Comparison of ENCODE assay signal across 8 cellular contexts in genomic region chrX:153926863-153927685, GRCh38. TPM values are rescaled to one million over a fixed set of nuclear protein-coding genes. Genes with fewer than 3 reads are reported as not detected.
DNase-seq lines count a peak whose midpoint lies in the region; ATAC-seq and TF ChIP-seq lines count a peak whose summit lies in the region.

No MANE protein-coding gene starts in this region.

- H3K4me3 Mint-ChIP-seq in CD4-positive, alpha-beta memory T cell, result peak overlapping the region; percentile 89 to 94 (median 92)
- H3K4me3 Mint-ChIP-seq in activated naive CD8-positive, alpha-beta T cell treated with anti-CD3 and anti-CD28 coated beads, Interleukin-2, amount 10 ng/mL, durations not matched to agents 7 days and 5 days, result peak overlapping the region; percentile 90

- peaks cover 10 to 73% (median 55%) of the 10 kb centered on the region in 4 donors for H3K4me1 Mint-ChIP-seq in CD4-positive, alpha-beta memory T cell
- H3K4me1 Mint-ChIP-seq in activated naive CD8-positive, alpha-beta T cell treated with anti-CD3 and anti-CD28 coated beads, Interleukin-2, amount 10 ng/mL, durations not matched to agents 7 days and 5 days, result peaks cover 20% of the 10 kb centered on the region

- H3K4me2 ChIP-seq in SK-N-SH, result peak overlapping the region; percentile 99

- H3K27me3 Mint-ChIP-seq in CD4-positive, alpha-beta memory T cell, result no peaks in the 10 kb centered on the region
- no peaks in the 10 kb centered on the region for H3K27me3 Mint-ChIP-seq in activated naive CD8-positive, alpha-beta T cell treated with anti-CD3 and anti-CD28 coated beads, Interleukin-2, amount 10 ng/mL, durations not matched to agents 7 days and 5 days

- no peaks in the 10 kb centered on the region for H3K9me3 ChIP-seq in CD4-positive, alpha-beta memory T cell (ENCODE audit: control insufficient read depth in 1 of 2, low read length in 2 of 2)
- no peaks in the 10 kb centered on the region for H3K9me3 ChIP-seq in SK-N-SH

- H4K20me1 ChIP-seq in SK-N-SH (ENCODE audit: insufficient read depth), result peaks cover 10% of the 10 kb centered on the region

- ATAC-seq in GM19467 (IDR thresholded peaks at IDR 0.05; ENCODE audit: unreplicated experiment), result peak; percentile 42
- ATAC-seq in activated naive CD8-positive, alpha-beta T cell treated with anti-CD3 and anti-CD28 coated beads, Interleukin-2, amount 10 ng/mL, durations not matched to agents 7 days and 5 days (ENCODE audit: low read depth), result peak; percentile 44

- H3K27ac Mint-ChIP-seq in CD4-positive, alpha-beta memory T cell, result peak overlapping the region; percentile 98 to 99 (median 99)
- H3K27ac Mint-ChIP-seq in activated naive CD8-positive, alpha-beta T cell treated with anti-CD3 and anti-CD28 coated beads, Interleukin-2, amount 10 ng/mL, durations not matched to agents 7 days and 5 days, result peak overlapping the region; percentile 98

- no peaks in the 10 kb centered on the region for H3K9me3 Mint-ChIP-seq in CD4-positive, alpha-beta memory T cell
- H3K9me3 Mint-ChIP-seq in activated naive CD8-positive, alpha-beta T cell treated with anti-CD3 and anti-CD28 coated beads, Interleukin-2, amount 10 ng/mL, durations not matched to agents 7 days and 5 days, result no peaks in the 10 kb centered on the region

- H3K27me3 ChIP-seq in CD4-positive, alpha-beta memory T cell (ENCODE audit: insufficient read depth, low read length), result no peaks in the 10 kb centered on the region
- H3K27me3 ChIP-seq in SK-N-SH (ENCODE audit: insufficient read depth), result peaks cover 5% of the 10 kb centered on the region; the same call in 1 of the 2 replicates

- H3K36me3 Mint-ChIP-seq in CD4-positive, alpha-beta memory T cell, result peaks cover 5 to 34% of the 10 kb centered on the region in 2 donors
- peaks cover 26% of the 10 kb centered on the region for H3K36me3 Mint-ChIP-seq in activated naive CD8-positive, alpha-beta T cell treated with anti-CD3 and anti-CD28 coated beads, Interleukin-2, amount 10 ng/mL, durations not matched to agents 7 days and 5 days

- H3K9ac ChIP-seq in SK-N-SH, result peak overlapping the region; percentile 99

- peak overlapping the region; percentile 57 to 72 for H3K4me3 ChIP-seq in CD4-positive, alpha-beta memory T cell (ENCODE audit: low read length in 2 of 2)
- H3K4me3 ChIP-seq in SK-N-SH (ENCODE audit: low read depth in 2 of 2, low read length in 1 of 2) (peak overlapping the region; percentile 71 to 94), iPS-11a (ENCODE audit: low read depth, low read length) (peak overlapping the region; percentile 41)

- H2AFZ ChIP-seq in SK-N-SH (ENCODE audit: low read depth), result peak overlapping the region; percentile 57; the same call in 1 of the 2 replicates

- CTCF ChIA-PET in CD4-positive, alpha-beta memory T cell (lab: Charles Lee; ENCODE audit: partially characterized antibody), result interaction anchor here (0.7 to 14.9 kb wide), 8 partner anchors 10 to 134 kb away, joined by 3 to 290 read pairs (median 5); partner anchors contain the start of genes HCFC1 and RENBP
- CTCF ChIA-PET in SK-N-SH (lab: Yijun Ruan, JAX), result interaction anchor here (1.1 to 16.7 kb wide), 9 partner anchors 10 to 163 kb away, joined by 3 to 271 read pairs (median 3); partner anchors contain the start of genes PLXNB3 and RENBP

- H3K36me3 ChIP-seq in CD4-positive, alpha-beta memory T cell (ENCODE audit: insufficient read depth, low read length), result peaks cover 3% of the 10 kb centered on the region
- peaks cover 5 to 26% of the 10 kb centered on the region in 2 experiments for H3K36me3 ChIP-seq in SK-N-SH (replicated peaks in 1 of 2; ENCODE audit: control insufficient read depth in 1 of 2, insufficient read depth in 2 of 2, low read length in 1 of 2)

- POLR2A ChIA-PET in CD4-positive, alpha-beta memory T cell (lab: Charles Lee; ENCODE audit: partially characterized antibody), result interaction anchor here (0.6 to 20.6 kb wide), 29 partner anchors 8 to 600 kb away, joined by 3 to 447 read pairs (median 4); partner anchors contain the start of genes AVPR2, HCFC1, IDH3G and IRAK1
- POLR2A ChIA-PET in SK-N-SH (lab: Yijun Ruan, JAX), result interaction anchor here (0.6 to 1.7 kb wide), 11 partner anchors 13 to 500 kb away, joined by 3 to 9 read pairs (median 3); partner anchors contain the start of gene RENBP
- POLR2A ChIA-PET in activated naive CD8-positive, alpha-beta T cell treated with anti-CD3 and anti-CD28 coated beads, Interleukin-2, amount 10 ng/mL, durations not matched to agents 7 days and 5 days (lab: Charles Lee), result interaction anchor here (1.1 to 9.1 kb wide), 11 partner anchors 9 to 200 kb away, joined by 4 to 185 read pairs (median 10); partner anchors contain the start of genes HCFC1, IDH3G, NAA10 and RENBP

- DNase-seq in CD4-positive, alpha-beta memory T cell, result peak; percentile 84 to 92 (median 87)
- DNase-seq in LHCN-M2 (ENCODE audit: low read depth) (peak; percentile 74), SK-N-SH (peak; percentile 69), posterior vena cava (ENCODE audit: low spot score) (no peak)
- DNase-seq in activated naive CD8-positive, alpha-beta T cell treated with anti-CD3 and anti-CD28 coated beads, Interleukin-2, amount 10 ng/mL, durations not matched to agents 7 days and 5 days, result peak; percentile 75
- DNase-seq in stimulated activated CD4-positive, alpha-beta T cell treated with anti-CD3 and anti-CD28 coated beads, Interleukin-12 subunit alpha, Interleukin-12 subunit beta, amount 100 ng/mL, for 4 hours, result peak; percentile 61

- peak overlapping the region; percentile 98 for H3K27ac ChIP-seq in CD4-positive, alpha-beta memory T cell (ENCODE audit: low read depth, low read length)
- peak overlapping the region; percentile 97 for H3K27ac ChIP-seq in SK-N-SH (ENCODE audit: low read depth in 2 of 2, low read length in 1 of 2)

- peaks cover 29% of the 10 kb centered on the region for H3K4me1 ChIP-seq in CD4-positive, alpha-beta memory T cell (ENCODE audit: insufficient read depth, low read length)
- H3K4me1 ChIP-seq in SK-N-SH (ENCODE audit: control insufficient read depth in 1 of 2, insufficient read depth in 2 of 2, low read depth in 1 of 2, low read length in 1 of 2), result peaks cover 0 to 60% of the 10 kb centered on the region in 2 experiments; a peak in 1 of 4 replicates

- H3K79me2 ChIP-seq in SK-N-SH (ENCODE audit: insufficient read depth), result peaks cover 8% of the 10 kb centered on the region; the same call in 1 of the 2 replicates

- TF ChIP-seq RAD21 in SK-N-SH (IDR thresholded peaks at IDR 0.05; ENCODE audit: low read length), result no peak

- TF ChIP-seq CTCF in SK-N-SH (IDR thresholded peaks at IDR 0.05), result no peak

- H3K9me2 ChIP-seq in SK-N-SH, result no peaks in the 10 kb centered on the region

- 54% methylated on average over 15 of the region's 32 CpGs for WGBS in SK-N-SH (ENCODE audit: low lambda C conversion rate)

- intact Hi-C loops in CD4-positive, alpha-beta memory T cell (cut with micrococcal nuclease), result loop anchor here (1.0 to 2.0 kb wide), 2 partner anchors 20 to 44 kb away; partner anchors contain the start of gene HCFC1
- intact Hi-C loops in posterior vena cava (cut with DNase I), result loop anchor here in 1 of 2 donors (10.0 kb wide), 1 partner anchor 132 kb away; the partner anchor contains the start of genes IDH3G and SSR4

- H3F3A ChIP-seq in SK-N-SH (replicated peaks; ENCODE audit: insufficient read depth), result peaks cover 19% of the 10 kb centered on the region

- no peak for TF ChIP-seq EP300 in SK-N-SH (IDR thresholded peaks at IDR 0.05; ENCODE audit: borderline replicate concordance in 1 of 2, low read depth in 1 of 2, low read length in 1 of 2)

RNA-seq across cellular contexts. Expression of gene ARHGAP4, which starts 1.0 kb away (rescaled TPM):
- 100 to 1,000 TPM; 327 to 330 TPM for total RNA-seq in CD4-positive, alpha-beta memory T cell
- polyA plus RNA-seq in CD4-positive, alpha-beta memory T cell, result 100 to 1,000 TPM in 1 of 2 donors, 10 to 100 TPM in 1; 65.4 to 117 TPM
- total RNA-seq in LHCN-M2 (2014; rRNA removed) (4.1 and 15.2 TPM in 2 replicates), posterior vena cava (10 to 100 TPM; 36.3 to 47.1 TPM)
- 1.9 TPM for polyA plus RNA-seq in LHCN-M2 (2012)
- polyA plus RNA-seq in SK-N-SH (2012; rRNA removed), result 1.6 and 2.2 TPM in 2 replicates
- 0.45 and 0.94 TPM in 2 replicates for polyA plus RNA-seq in SK-N-SH (2012; cell fraction: cytosol; rRNA removed)
- polyA plus RNA-seq in SK-N-SH (2012; cell fraction: nucleus; rRNA removed), result 15.6 and 25.4 TPM in 2 replicates
- 100 to 1,000 TPM; 341 to 356 TPM for total RNA-seq in activated naive CD8-positive, alpha-beta T cell treated with anti-CD3 and anti-CD28 coated beads, Interleukin-2, amount 10 ng/mL, durations not matched to agents 7 days and 5 days

RNA-seq across cellular contexts. Expression of gene NAA10, which starts 7.8 kb away (rescaled TPM):
- 10 to 100 TPM; 88.9 to 94.9 TPM for total RNA-seq in CD4-positive, alpha-beta memory T cell
- 10 to 100 TPM; 57.6 to 96.3 TPM for polyA plus RNA-seq in CD4-positive, alpha-beta memory T cell
- total RNA-seq in LHCN-M2 (2014; rRNA removed) (160 and 164 TPM in 2 replicates), posterior vena cava (10 to 100 TPM; 69.4 to 75.4 TPM)
- polyA plus RNA-seq in LHCN-M2 (2012), result 177 TPM
- 192 and 229 TPM in 2 replicates for polyA plus RNA-seq in SK-N-SH (2012; rRNA removed)
- polyA plus RNA-seq in SK-N-SH (2012; cell fraction: cytosol; rRNA removed), result 193 and 253 TPM in 2 replicates
- 502 and 579 TPM in 2 replicates for polyA plus RNA-seq in SK-N-SH (2012; cell fraction: nucleus; rRNA removed)
- total RNA-seq in activated naive CD8-positive, alpha-beta T cell treated with anti-CD3 and anti-CD28 coated beads, Interleukin-2, amount 10 ng/mL, durations not matched to agents 7 days and 5 days, result 10 to 100 TPM; 79.5 to 84.3 TPM

RNA-seq across cellular contexts. Expression of gene RENBP, which starts 17.4 kb away (rescaled TPM):
- 10 to 100 TPM; 17.2 to 21.3 TPM for total RNA-seq in CD4-positive, alpha-beta memory T cell
- polyA plus RNA-seq in CD4-positive, alpha-beta memory T cell, result under 1 TPM in 1 of 2 donors, not detected in 1; 0.65 TPM
- total RNA-seq in LHCN-M2 (2014; rRNA removed) (0.40 TPM in 1 of 2 replicates, not detected in the other), posterior vena cava (10 to 100 TPM; 11.4 to 17.6 TPM)
- 1.3 TPM for polyA plus RNA-seq in LHCN-M2 (2012)
- polyA plus RNA-seq in SK-N-SH (2012; rRNA removed), result 0.90 and 1.0 TPM in 2 replicates
- polyA plus RNA-seq in SK-N-SH (2012; cell fraction: cytosol; rRNA removed), result 0.45 and 0.56 TPM in 2 replicates
- 3.0 and 3.2 TPM in 2 replicates for polyA plus RNA-seq in SK-N-SH (2012; cell fraction: nucleus; rRNA removed)
- total RNA-seq in activated naive CD8-positive, alpha-beta T cell treated with anti-CD3 and anti-CD28 coated beads, Interleukin-2, amount 10 ng/mL, durations not matched to agents 7 days and 5 days, result 10 to 100 TPM; 18.1 to 18.8 TPM

RNA-seq across cellular contexts. Expression of gene AVPR2, which starts 22.6 kb away (rescaled TPM):
- total RNA-seq in CD4-positive, alpha-beta memory T cell, result not detected
- polyA plus RNA-seq in CD4-positive, alpha-beta memory T cell, result under 1 TPM in 1 of 2 donors, not detected in 1; 0.15 TPM
- total RNA-seq in LHCN-M2 (2014; rRNA removed), result not detected in 2 replicates
- not detected for polyA plus RNA-seq in LHCN-M2 (2012)
- not detected in 2 replicates for polyA plus RNA-seq in SK-N-SH (2012; rRNA removed)
- not detected in 2 replicates for polyA plus RNA-seq in SK-N-SH (2012; cell fraction: cytosol; rRNA removed)
- 0.05 TPM in 1 of 2 replicates, not detected in the other for polyA plus RNA-seq in SK-N-SH (2012; cell fraction: nucleus; rRNA removed)
- total RNA-seq in activated naive CD8-positive, alpha-beta T cell treated with anti-CD3 and anti-CD28 coated beads, Interleukin-2, amount 10 ng/mL, durations not matched to agents 7 days and 5 days, result not detected
- total RNA-seq in posterior vena cava, result 1 to 10 TPM; 1.4 to 2.0 TPM

RNA-seq across cellular contexts. Expression of gene L1CAM, which starts 41.1 kb away (rescaled TPM):
- 1 to 10 TPM; 1.0 to 1.8 TPM for total RNA-seq in CD4-positive, alpha-beta memory T cell
- under 1 TPM; 0.26 to 0.57 TPM for polyA plus RNA-seq in CD4-positive, alpha-beta memory T cell
- 0.29 and 2.1 TPM in 2 replicates for total RNA-seq in LHCN-M2 (2014; rRNA removed)
- polyA plus RNA-seq in LHCN-M2 (2012), result 0.70 TPM
- 1.9 and 2.0 TPM in 2 replicates for polyA plus RNA-seq in SK-N-SH (2012; rRNA removed)
- 1.3 and 2.9 TPM in 2 replicates for polyA plus RNA-seq in SK-N-SH (2012; cell fraction: cytosol; rRNA removed)
- 4.1 and 4.4 TPM in 2 replicates for polyA plus RNA-seq in SK-N-SH (2012; cell fraction: nucleus; rRNA removed)
- 1 to 10 TPM; 4.5 to 7.2 TPM for total RNA-seq in activated naive CD8-positive, alpha-beta T cell treated with anti-CD3 and anti-CD28 coated beads, Interleukin-2, amount 10 ng/mL, durations not matched to agents 7 days and 5 days
- total RNA-seq in posterior vena cava, result 1 to 10 TPM; 3.8 to 4.4 TPM

Comparison
In these comparisons a context has a peak if more than half of its experiments do, and no peak if none do; other contexts are left out.
1. RNA of gene ARHGAP4, which starts 1.0 kb away (total RNA-seq): 341 to 356 TPM in activated naive CD8-positive, alpha-beta T cell treated with anti-CD3 and anti-CD28 coated beads, Interleukin-2, amount 10 ng/mL, durations not matched to agents 7 days and 5 days and 327 to 330 TPM in CD4-positive, alpha-beta memory T cell; 36.3 to 47.1 TPM in posterior vena cava and 4.1 to 15.2 TPM in LHCN-M2; every median in the first group is over 4 times any median in the second.
2. Peak in every context shown above with its lines, with median percentiles within 50 percentile points of each other: H3K4me3 ChIP-seq.